ENCODE assay signal across 2 cellular contexts in the genomic region with DNA sequence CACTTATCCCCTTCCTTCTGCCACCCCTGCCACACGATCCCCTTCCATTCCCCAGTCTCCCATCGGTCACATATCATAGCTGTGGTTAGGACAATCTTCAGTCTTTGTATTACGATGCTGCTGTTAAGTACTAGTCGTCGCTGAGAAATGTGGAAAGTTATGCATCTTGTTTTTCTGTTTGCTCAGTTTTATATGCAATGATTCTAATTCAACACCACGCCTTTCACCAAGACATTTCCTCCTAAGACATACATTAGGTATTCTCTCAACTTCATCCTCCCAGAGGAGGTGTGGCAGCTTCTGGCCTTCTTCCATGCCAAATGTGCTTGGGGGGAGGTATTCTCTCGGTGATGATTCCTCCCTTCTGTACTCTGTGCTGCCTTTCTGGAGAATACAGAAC.
TF ChIP-seq lines count a peak whose summit lies in the region.

No MANE protein-coding gene starts in this region.

TF ChIP-seq in SK-N-SH treated with all-trans-retinoic acid at 6 μM for 48 hours, 23 proteins besides CTCF, POLR2A, EP300 and RAD21 (continued from another document):
- TF ChIP-seq ISL1 (CRISPR knock-in tag; IDR thresholded peaks at IDR 0.05) (no peak), TCF4 (CRISPR knock-in tag; IDR thresholded peaks at IDR 0.05; ENCODE audit: borderline replicate concordance) (no peak), ARNTL (CRISPR knock-in tag; IDR thresholded peaks at IDR 0.05; ENCODE audit: borderline replicate concordance, low read depth) (no peak), CSDC2 (CRISPR knock-in tag; IDR thresholded peaks at IDR 0.05) (no peak), GLIS3 (CRISPR knock-in tag; IDR thresholded peaks at IDR 0.05) (no peak), ZC3H10 (CRISPR knock-in tag; IDR thresholded peaks at IDR 0.05) (no peak), ZFP3 (CRISPR knock-in tag; IDR thresholded peaks at IDR 0.05) (no peak), ZNF8 (CRISPR knock-in tag; IDR thresholded peaks at IDR 0.05) (no peak), ZFP30 (CRISPR knock-in tag; IDR thresholded peaks at IDR 0.05) (no peak)
- TF ChIP-seq, protein P1, sequence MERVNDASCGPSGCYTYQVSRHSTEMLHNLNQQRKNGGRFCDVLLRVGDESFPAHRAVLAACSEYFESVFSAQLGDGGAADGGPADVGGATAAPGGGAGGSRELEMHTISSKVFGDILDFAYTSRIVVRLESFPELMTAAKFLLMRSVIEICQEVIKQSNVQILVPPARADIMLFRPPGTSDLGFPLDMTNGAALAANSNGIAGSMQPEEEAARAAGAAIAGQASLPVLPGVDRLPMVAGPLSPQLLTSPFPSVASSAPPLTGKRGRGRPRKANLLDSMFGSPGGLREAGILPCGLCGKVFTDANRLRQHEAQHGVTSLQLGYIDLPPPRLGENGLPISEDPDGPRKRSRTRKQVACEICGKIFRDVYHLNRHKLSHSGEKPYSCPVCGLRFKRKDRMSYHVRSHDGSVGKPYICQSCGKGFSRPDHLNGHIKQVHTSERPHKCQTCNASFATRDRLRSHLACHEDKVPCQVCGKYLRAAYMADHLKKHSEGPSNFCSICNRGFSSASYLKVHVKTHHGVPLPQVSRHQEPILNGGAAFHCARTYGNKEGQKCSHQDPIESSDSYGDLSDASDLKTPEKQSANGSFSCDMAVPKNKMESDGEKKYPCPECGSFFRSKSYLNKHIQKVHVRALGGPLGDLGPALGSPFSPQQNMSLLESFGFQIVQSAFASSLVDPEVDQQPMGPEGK (CRISPR knock-in tag; IDR thresholded peaks at IDR 0.05; ENCODE audit: borderline replicate concordance), result no peak

TF ChIP-seq in SK-N-SH, 30 proteins besides CTCF, POLR2A, EP300 and RAD21:
- TF ChIP-seq GABPA (IDR thresholded peaks at IDR 0.05; ENCODE audit: low read depth) (no peak), RCOR1 (IDR thresholded peaks at IDR 0.05; ENCODE audit: low read length) (no peak), FOXM1 (IDR thresholded peaks at IDR 0.05; ENCODE audit: low read depth) (no peak), FOSL2 (IDR thresholded peaks at IDR 0.05; ENCODE audit: borderline replicate concordance, low read depth) (no peak), SIN3A (IDR thresholded peaks at IDR 0.05; ENCODE audit: borderline replicate concordance, low read depth, low read length) (no peak), RFX5 (IDR thresholded peaks at IDR 0.05; ENCODE audit: low read length) (no peak), JUND (IDR thresholded peaks at IDR 0.05) (no peak), MEF2A (IDR thresholded peaks at IDR 0.05; ENCODE audit: borderline replicate concordance, low read depth) (no peak), FOXJ3 (CRISPR knock-in tag; IDR thresholded peaks at IDR 0.05) (no peak), NRF1 (IDR thresholded peaks at IDR 0.05; ENCODE audit: low read depth, low read length) (no peak), MXI1 (IDR thresholded peaks at IDR 0.05; ENCODE audit: low read depth, low read length) (no peak), NFIC (IDR thresholded peaks at IDR 0.05; ENCODE audit: borderline replicate concordance) (no peak), MAX (IDR thresholded peaks at IDR 0.05; ENCODE audit: low read depth) (no peak)
- TF ChIP-seq, protein P2, sequence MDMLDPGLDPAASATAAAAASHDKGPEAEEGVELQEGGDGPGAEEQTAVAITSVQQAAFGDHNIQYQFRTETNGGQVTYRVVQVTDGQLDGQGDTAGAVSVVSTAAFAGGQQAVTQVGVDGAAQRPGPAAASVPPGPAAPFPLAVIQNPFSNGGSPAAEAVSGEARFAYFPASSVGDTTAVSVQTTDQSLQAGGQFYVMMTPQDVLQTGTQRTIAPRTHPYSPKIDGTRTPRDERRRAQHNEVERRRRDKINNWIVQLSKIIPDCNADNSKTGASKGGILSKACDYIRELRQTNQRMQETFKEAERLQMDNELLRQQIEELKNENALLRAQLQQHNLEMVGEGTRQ (IDR thresholded peaks at IDR 0.05; ENCODE audit: borderline replicate concordance, low read depth, low read length), result no peak
- TF ChIP-seq, protein P3, sequence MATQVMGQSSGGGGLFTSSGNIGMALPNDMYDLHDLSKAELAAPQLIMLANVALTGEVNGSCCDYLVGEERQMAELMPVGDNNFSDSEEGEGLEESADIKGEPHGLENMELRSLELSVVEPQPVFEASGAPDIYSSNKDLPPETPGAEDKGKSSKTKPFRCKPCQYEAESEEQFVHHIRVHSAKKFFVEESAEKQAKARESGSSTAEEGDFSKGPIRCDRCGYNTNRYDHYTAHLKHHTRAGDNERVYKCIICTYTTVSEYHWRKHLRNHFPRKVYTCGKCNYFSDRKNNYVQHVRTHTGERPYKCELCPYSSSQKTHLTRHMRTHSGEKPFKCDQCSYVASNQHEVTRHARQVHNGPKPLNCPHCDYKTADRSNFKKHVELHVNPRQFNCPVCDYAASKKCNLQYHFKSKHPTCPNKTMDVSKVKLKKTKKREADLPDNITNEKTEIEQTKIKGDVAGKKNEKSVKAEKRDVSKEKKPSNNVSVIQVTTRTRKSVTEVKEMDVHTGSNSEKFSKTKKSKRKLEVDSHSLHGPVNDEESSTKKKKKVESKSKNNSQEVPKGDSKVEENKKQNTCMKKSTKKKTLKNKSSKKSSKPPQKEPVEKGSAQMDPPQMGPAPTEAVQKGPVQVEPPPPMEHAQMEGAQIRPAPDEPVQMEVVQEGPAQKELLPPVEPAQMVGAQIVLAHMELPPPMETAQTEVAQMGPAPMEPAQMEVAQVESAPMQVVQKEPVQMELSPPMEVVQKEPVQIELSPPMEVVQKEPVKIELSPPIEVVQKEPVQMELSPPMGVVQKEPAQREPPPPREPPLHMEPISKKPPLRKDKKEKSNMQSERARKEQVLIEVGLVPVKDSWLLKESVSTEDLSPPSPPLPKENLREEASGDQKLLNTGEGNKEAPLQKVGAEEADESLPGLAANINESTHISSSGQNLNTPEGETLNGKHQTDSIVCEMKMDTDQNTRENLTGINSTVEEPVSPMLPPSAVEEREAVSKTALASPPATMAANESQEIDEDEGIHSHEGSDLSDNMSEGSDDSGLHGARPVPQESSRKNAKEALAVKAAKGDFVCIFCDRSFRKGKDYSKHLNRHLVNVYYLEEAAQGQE (IDR thresholded peaks at IDR 0.05; ENCODE audit: low read depth, low read length), result no peak
- TF ChIP-seq, protein P4, sequence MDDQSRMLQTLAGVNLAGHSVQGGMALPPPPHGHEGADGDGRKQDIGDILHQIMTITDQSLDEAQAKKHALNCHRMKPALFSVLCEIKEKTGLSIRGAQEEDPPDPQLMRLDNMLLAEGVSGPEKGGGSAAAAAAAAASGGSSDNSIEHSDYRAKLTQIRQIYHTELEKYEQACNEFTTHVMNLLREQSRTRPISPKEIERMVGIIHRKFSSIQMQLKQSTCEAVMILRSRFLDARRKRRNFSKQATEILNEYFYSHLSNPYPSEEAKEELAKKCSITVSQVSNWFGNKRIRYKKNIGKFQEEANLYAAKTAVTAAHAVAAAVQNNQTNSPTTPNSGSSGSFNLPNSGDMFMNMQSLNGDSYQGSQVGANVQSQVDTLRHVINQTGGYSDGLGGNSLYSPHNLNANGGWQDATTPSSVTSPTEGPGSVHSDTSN (IDR thresholded peaks at IDR 0.05), result no peak
TF ChIP-seq in SK-N-SH: peak in this region for 0.
